ENCODE assay signal across 14 cellular contexts in genomic region chr2:10569460-10569859, GRCh38.
DNase-seq lines count a peak whose midpoint lies in the region; ATAC-seq and TF ChIP-seq lines count a peak whose summit lies in the region.
"Had no signal": no experiment of that assay in that cellular context is flagged by ENCODE, and none has a peak within 500 bp of the region (broad histone marks: within the 10 kb centered on the region; RNA-seq: fewer than 3 reads in every experiment).

No MANE protein-coding gene starts in this region.

- no peaks in the 10 kb centered on the region for H3K4me1 Mint-ChIP-seq in activated naive CD8-positive, alpha-beta T cell (ENCODE audit: low read depth)
- peaks cover 2% of the 10 kb centered on the region for H3K4me1 Mint-ChIP-seq in activated naive CD8-positive, alpha-beta T cell treated with anti-CD3 and anti-CD28 coated beads, Interleukin-2, amount 50 U/mL, for 24 hours
- peaks cover 21% of the 10 kb centered on the region for H3K4me1 Mint-ChIP-seq in endothelial cell (ENCODE audit: unreplicated experiment)
- H3K4me1 Mint-ChIP-seq in stimulated activated effector memory CD8-positive, alpha-beta T cell treated with anti-CD3 and anti-CD28 coated beads, Interleukin-12 subunit alpha, Interleukin-12 subunit beta, amount 100 ng/mL, for 72 hours = peaks cover 7% of the 10 kb centered on the region
- H3K4me1 Mint-ChIP-seq: B cell had no signal

- H3K4me2 ChIP-seq in IMR-90 (ENCODE audit: low read depth, low read length) = no peak overlapping the region

- H3K36me3 Mint-ChIP-seq in activated naive CD8-positive, alpha-beta T cell = peaks cover 27% of the 10 kb centered on the region
- peaks cover 49% of the 10 kb centered on the region for H3K36me3 Mint-ChIP-seq in activated naive CD8-positive, alpha-beta T cell treated with anti-CD3 and anti-CD28 coated beads, Interleukin-2, amount 50 U/mL, for 24 hours (ENCODE audit: low read depth)
- peaks cover 13% of the 10 kb centered on the region for H3K36me3 Mint-ChIP-seq in endothelial cell (ENCODE audit: low read depth, unreplicated experiment)
- peaks cover 68% of the 10 kb centered on the region for H3K36me3 Mint-ChIP-seq in stimulated activated effector memory CD8-positive, alpha-beta T cell treated with anti-CD3 and anti-CD28 coated beads, Interleukin-12 subunit alpha, Interleukin-12 subunit beta, amount 100 ng/mL, for 72 hours

- no peak overlapping the region; the same call in 1 of the 2 replicates for H2AK5ac ChIP-seq in IMR-90 (ENCODE audit: low read depth, low read length)

- H4K5ac ChIP-seq in IMR-90 (ENCODE audit: low read depth, low read length) = no peak overlapping the region

- POLR2A ChIA-PET in IMR-90 (lab: Charles Lee; ENCODE audit: unreplicated experiment) = no interaction called here

- no peak overlapping the region for H2BK120ac ChIP-seq in IMR-90 (ENCODE audit: low read depth, low read length)

- H3K4me3 ChIP-seq in IMR-90 (ENCODE audit: insufficient read depth, low read depth, low read length) (no peak overlapping the region), tibial nerve (no peak overlapping the region), Peyer's patch (no peak overlapping the region)

- no peak overlapping the region for H4K91ac ChIP-seq in IMR-90 (ENCODE audit: insufficient read depth, low read depth, low read length)

- H3K9ac ChIP-seq in IMR-90 (ENCODE audit: low read depth, low read length) = no peak overlapping the region

- in situ Hi-C loops in IMR-90 (cut with MboI; ENCODE audit: low sequenced_read_pairs) = no loop called here

- no peak overlapping the region; a peak in 1 of 4 replicates for H4K8ac ChIP-seq in IMR-90 (ENCODE audit: low read depth in 2 of 2, low read length in 2 of 2)

- peak overlapping the region; percentile 46 for H3K27ac Mint-ChIP-seq in activated naive CD8-positive, alpha-beta T cell
- no peak overlapping the region for H3K27ac Mint-ChIP-seq in activated naive CD8-positive, alpha-beta T cell treated with anti-CD3 and anti-CD28 coated beads, Interleukin-2, amount 50 U/mL, for 24 hours
- H3K27ac Mint-ChIP-seq in endothelial cell (ENCODE audit: unreplicated experiment) = peak overlapping the region; percentile 89
- H3K27ac Mint-ChIP-seq in stimulated activated effector memory CD8-positive, alpha-beta T cell treated with anti-CD3 and anti-CD28 coated beads, Interleukin-12 subunit alpha, Interleukin-12 subunit beta, amount 100 ng/mL, for 72 hours = peak overlapping the region; percentile 70
- H3K27ac Mint-ChIP-seq: B cell had no signal

- no TSS peak for BruUV-seq in IMR-90 (replicated peaks; lab: Mats Ljungman, UMichigan)

- H3K9me3 ChIP-seq in IMR-90 (ENCODE audit: control insufficient read depth, insufficient read depth, low read length) = peaks cover 2% of the 10 kb centered on the region
- peaks cover 0 to 10% (median 0%) of the 10 kb centered on the region in 4 donors for H3K9me3 ChIP-seq in tibial nerve
- H3K9me3 ChIP-seq in Peyer's patch = no peaks in the 10 kb centered on the region

- peaks cover 13% of the 10 kb centered on the region for H3K9me1 ChIP-seq in IMR-90 (ENCODE audit: insufficient read depth, low read length)

- dilution Hi-C loops in IMR-90 (cut with HindIII; ENCODE audit: low sequenced_read_pairs, unreplicated experiment) = no loop called here

- H2BK15ac ChIP-seq in IMR-90 (ENCODE audit: low read depth, low read length) = 0 out of 3 replicates have a peak overlapping the region, but pooled peaks have one; percentile 52

- H3K4me1 ChIP-seq in IMR-90 (ENCODE audit: control insufficient read depth, insufficient read depth, low read length) (peaks cover 5% of the 10 kb centered on the region; the same call in 1 of the 2 replicates), tibial nerve (no peaks in the 10 kb centered on the region), Peyer's patch (no peaks in the 10 kb centered on the region)

- no peak overlapping the region for H3K23ac ChIP-seq in IMR-90 (ENCODE audit: low read depth, low read length)

- H3K4me3 Mint-ChIP-seq in activated naive CD8-positive, alpha-beta T cell = no peak overlapping the region
- no peak overlapping the region for H3K4me3 Mint-ChIP-seq in activated naive CD8-positive, alpha-beta T cell treated with anti-CD3 and anti-CD28 coated beads, Interleukin-2, amount 50 U/mL, for 24 hours
- no peak overlapping the region for H3K4me3 Mint-ChIP-seq in endothelial cell (ENCODE audit: unreplicated experiment)
- H3K4me3 Mint-ChIP-seq in stimulated activated effector memory CD8-positive, alpha-beta T cell treated with anti-CD3 and anti-CD28 coated beads, Interleukin-12 subunit alpha, Interleukin-12 subunit beta, amount 100 ng/mL, for 72 hours = no peak overlapping the region
- H3K4me3 Mint-ChIP-seq: B cell had no signal

- CTCF ChIA-PET in IMR-90 (lab: Yijun Ruan, JAX) = no interaction called here

- H3K79me1 ChIP-seq in IMR-90 (ENCODE audit: low read depth in 1 of 2, low read length in 2 of 2) = peaks cover 0 to 7% of the 10 kb centered on the region in 2 experiments; a peak in 2 of 4 replicates

- no peak overlapping the region for H3K56ac ChIP-seq in IMR-90 (ENCODE audit: extremely low read depth, insufficient read depth, low read length)

- no peak overlapping the region for H2BK20ac ChIP-seq in IMR-90 (ENCODE audit: low read depth, low read length)

- no peak for DNase-seq in activated naive CD8-positive, alpha-beta T cell treated with anti-CD3 and anti-CD28 coated beads, Interleukin-2, amount 50 U/mL, for 24 hours
- DNase-seq in IMR-90 = no peak
- DNase-seq in endothelial cell (ENCODE audit: low spot score) = no peak
- no peak for DNase-seq in stimulated activated effector memory CD8-positive, alpha-beta T cell treated with anti-CD3 and anti-CD28 coated beads, Interleukin-12 subunit alpha, Interleukin-12 subunit beta, amount 100 ng/mL, for 72 hours (ENCODE audit: low spot score in 2 of 2)
- no peak for DNase-seq in tibial nerve (ENCODE audit: low spot score in 2 of 2)
- DNase-seq in Peyer's patch = no peak
- DNase-seq: COR-L47, DMS153, NCI-H1436, NCI-H2081, NCI-H510A treated with DMSO at 0.1 percent for 48 hours, SHP77 treated with DMSO at 0.1 percent for 48 hours had no signal

- WGBS in IMR-90 (ENCODE audit: extremely low coverage in 2 of 2, insufficient read length in 1 of 2), 2 experiments = no CpG with 5 or more reads among the region's 6 CpGs
- 75 to 89% methylated on average over 4 to 6 of the region's 6 CpGs for WGBS in tibial nerve, 2 donors

- H3K9me3 Mint-ChIP-seq in activated naive CD8-positive, alpha-beta T cell (ENCODE audit: low read depth) = no peaks in the 10 kb centered on the region
- H3K9me3 Mint-ChIP-seq in activated naive CD8-positive, alpha-beta T cell treated with anti-CD3 and anti-CD28 coated beads, Interleukin-2, amount 50 U/mL, for 24 hours = no peaks in the 10 kb centered on the region
- H3K9me3 Mint-ChIP-seq in endothelial cell (ENCODE audit: unreplicated experiment) = no peaks in the 10 kb centered on the region
- no peaks in the 10 kb centered on the region for H3K9me3 Mint-ChIP-seq in stimulated activated effector memory CD8-positive, alpha-beta T cell treated with anti-CD3 and anti-CD28 coated beads, Interleukin-12 subunit alpha, Interleukin-12 subunit beta, amount 100 ng/mL, for 72 hours

- TF ChIP-seq CTCF in IMR-90 (conservative IDR thresholded peaks at IDR 0.05; ENCODE audit: low read depth, low read length) = no peak
- TF ChIP-seq CTCF in endothelial cell (IDR thresholded peaks at IDR 0.05; ENCODE audit: unreplicated experiment) = no peak
- no peak for TF ChIP-seq CTCF in tibial nerve (IDR thresholded peaks at IDR 0.05)
- TF ChIP-seq CTCF in Peyer's patch (IDR thresholded peaks at IDR 0.05) = no peak

- intact Hi-C loops in IMR-90 (cut with micrococcal nuclease) = no loop called here

- no peak overlapping the region for H3K4ac ChIP-seq in IMR-90 (ENCODE audit: low read depth, low read length)

- H3K27ac ChIP-seq in IMR-90 (ENCODE audit: insufficient read depth, low read length) (no peak overlapping the region), tibial nerve (no peak overlapping the region), Peyer's patch (no peak overlapping the region)

- H4K20me1 ChIP-seq in IMR-90 (ENCODE audit: insufficient read depth, low read length) = no peaks in the 10 kb centered on the region

- H2BK5ac ChIP-seq in IMR-90 (ENCODE audit: low read depth, low read length, poor library complexity, severe bottlenecking) = no peak overlapping the region

- no peak for ATAC-seq in activated naive CD8-positive, alpha-beta T cell treated with anti-CD3 and anti-CD28 coated beads, Interleukin-2, amount 50 U/mL, for 24 hours
- no peak for ATAC-seq in IMR-90 (ENCODE audit: low read depth)
- no peak for ATAC-seq in stimulated activated effector memory CD8-positive, alpha-beta T cell treated with anti-CD3 and anti-CD28 coated beads, Interleukin-12 subunit alpha, Interleukin-12 subunit beta, amount 100 ng/mL, for 72 hours

- H3K27me3 Mint-ChIP-seq in activated naive CD8-positive, alpha-beta T cell = no peaks in the 10 kb centered on the region
- H3K27me3 Mint-ChIP-seq in activated naive CD8-positive, alpha-beta T cell treated with anti-CD3 and anti-CD28 coated beads, Interleukin-2, amount 50 U/mL, for 24 hours = no peaks in the 10 kb centered on the region
- peaks cover 3% of the 10 kb centered on the region for H3K27me3 Mint-ChIP-seq in endothelial cell (ENCODE audit: unreplicated experiment)
- H3K27me3 Mint-ChIP-seq: B cell had no signal

- no peak overlapping the region for H2AK9ac ChIP-seq in IMR-90 (replicated peaks; ENCODE audit: low read depth, low read length, poor library complexity)

- H3K27me3 ChIP-seq in IMR-90 (ENCODE audit: control insufficient read depth, insufficient read depth, low read length) = no peaks in the 10 kb centered on the region
- H3K27me3 ChIP-seq in tibial nerve = no peaks in the 10 kb centered on the region
- H3K27me3 ChIP-seq in Peyer's patch = no peaks in the 10 kb centered on the region

- TF ChIP-seq RAD21 in IMR-90 (IDR thresholded peaks at IDR 0.05; ENCODE audit: low read length) = no peak

- no peak overlapping the region for H3K14ac ChIP-seq in IMR-90 (replicated peaks; ENCODE audit: low read depth, low read length)

- TF ChIP-seq POLR2A in IMR-90 (IDR thresholded peaks at IDR 0.05; ENCODE audit: low read depth, low read length) (no peak), tibial nerve (IDR thresholded peaks at IDR 0.05) (no peak), Peyer's patch (IDR thresholded peaks at IDR 0.05) (no peak)

- H2AFZ ChIP-seq in IMR-90 (replicated peaks; ENCODE audit: low read length, poor library complexity) = no peak overlapping the region

- no peak overlapping the region for H3K18ac ChIP-seq in IMR-90 (ENCODE audit: low read depth, low read length)

- peaks cover 12% of the 10 kb centered on the region for H3K36me3 ChIP-seq in IMR-90 (ENCODE audit: control insufficient read depth, insufficient read depth, low read length)
- peaks cover 0 to 85% (median 0%) of the 10 kb centered on the region in 3 donors for H3K36me3 ChIP-seq in tibial nerve
- peaks cover 0 to 38% (median 0%) of the 10 kb centered on the region in 3 donors for H3K36me3 ChIP-seq in Peyer's patch

- no peak for TF ChIP-seq EP300 in tibial nerve (IDR thresholded peaks at IDR 0.05)

TF ChIP-seq in IMR-90, 13 proteins besides CTCF, POLR2A, EP300 and RAD21 (continues in another document):
- TF ChIP-seq MAFK (IDR thresholded peaks at IDR 0.05; ENCODE audit: low read depth, low read length) (no peak), FOS (IDR thresholded peaks at IDR 0.05; ENCODE audit: low read depth, low read length) (no peak), BHLHE40 (IDR thresholded peaks at IDR 0.05; ENCODE audit: low read depth, low read length) (no peak), RFX5 (IDR thresholded peaks at IDR 0.05; ENCODE audit: low read depth, low read length) (no peak)
